13 cellular contexts compared by ENCODE assay signal in genomic region chr17:8803531-8804416, GRCh38. TPM values are rescaled to one million over a fixed set of nuclear protein-coding genes. Genes with fewer than 3 reads are reported as not detected.
DNase-seq lines count a peak whose midpoint lies in the region; ATAC-seq and TF ChIP-seq lines count a peak whose summit lies in the region.
"Had no signal": no experiment of that assay in that cellular context is flagged by ENCODE, and none has a peak within 500 bp of the region (broad histone marks: within the 10 kb centered on the region; RNA-seq: fewer than 3 reads in every experiment).

No MANE protein-coding gene starts in this region.

- in situ Hi-C loops in GM13977 (cut with MboI; ENCODE audit: low pct_unique_long_range_greater_than_20kb, low sequenced_read_pairs, unreplicated experiment), result no loop called here

- no peaks in the 10 kb centered on the region for H3K27me3 ChIP-seq in OCI-LY1 (ENCODE audit: insufficient read depth, low read length)

- ATAC-seq in HG03108 (IDR thresholded peaks at IDR 0.05; ENCODE audit: unreplicated experiment), result no peak

- H3K4me3 ChIP-seq in OCI-LY1 (ENCODE audit: low read depth, low read length, poor library complexity, severe bottlenecking), result no peak overlapping the region
- H3K4me3 ChIP-seq: adrenal gland had no signal

- H3K27ac ChIP-seq in OCI-LY1 (ENCODE audit: low read depth, low read length, poor library complexity, severe bottlenecking), result no peak overlapping the region
- H3K27ac ChIP-seq: 22Rv1, adrenal gland, neutrophil had no signal

- no peak overlapping the region for H3K4me2 ChIP-seq in OCI-LY1 (ENCODE audit: low read length)

- no peak overlapping the region for H3K9ac ChIP-seq in OCI-LY1 (ENCODE audit: low read length)

- H3K4me1 ChIP-seq in OCI-LY1 (ENCODE audit: insufficient read depth, low read length, severe bottlenecking), result no peaks in the 10 kb centered on the region
- H3K4me1 ChIP-seq: adrenal gland had no signal

- H2AFZ ChIP-seq in OCI-LY1 (ENCODE audit: low read length), result no peak overlapping the region

- no peaks in the 10 kb centered on the region for H3F3A ChIP-seq in OCI-LY1 (ENCODE audit: insufficient read depth, low read length)

- DNase-seq in DMS 273 (lab: John Stamatoyannopoulos, UW; ENCODE audit: unreplicated experiment) (peak; percentile 48), DMS 273 treated with DMSO at 0.1 percent for 48 hours (lab: John Stamatoyannopoulos, UW) (no peak), GM13977 (ENCODE audit: low spot score) (no peak), iPS-NIHi7 (ENCODE audit: extremely low spot score) (peak; percentile 47), NCI-H1436 (lab: John Stamatoyannopoulos, UW) (no peak), SK-N-DZ (ENCODE audit: low spot score) (no peak)
- DNase-seq: activated T-cell treated with anti-CD3 and anti-CD28 coated beads, Interleukin-2, amount 50 U/mL, for 24 hours; adrenal gland; NK-92 treated with Interleukin-12 subunit alpha and Interleukin-12 subunit beta, amount 100 ng/mL, for 24 hours had no signal

- no peaks in the 10 kb centered on the region for H3K9me2 ChIP-seq in OCI-LY1 (ENCODE audit: low read depth, low read length)

- no peaks in the 10 kb centered on the region for H3K9me3 ChIP-seq in OCI-LY1 (ENCODE audit: low read length)
- H3K9me3 ChIP-seq: adrenal gland, neutrophil had no signal

- H3K36me3 ChIP-seq in OCI-LY1 (ENCODE audit: insufficient read depth, low read length), result no peaks in the 10 kb centered on the region
- H3K36me3 ChIP-seq: adrenal gland had no signal

- peak; percentile 26 for TF ChIP-seq CTCF in GM13977 (IDR thresholded peaks at IDR 0.05; ENCODE audit: extremely low read depth, insufficient read depth, missing control alignments)
- peak; percentile 13; the same call in 1 of the 2 replicates for TF ChIP-seq CTCF in OCI-LY1 (IDR thresholded peaks at IDR 0.05; ENCODE audit: low read length)

- H4K20me1 ChIP-seq in OCI-LY1 (ENCODE audit: insufficient read depth, low read length), result no peaks in the 10 kb centered on the region

- H3K79me2 ChIP-seq in OCI-LY1 (ENCODE audit: insufficient read depth, low read length), result no peaks in the 10 kb centered on the region

RNA-seq across cellular contexts. Expression of gene MFSD6L, which starts 4.6 kb away (rescaled TPM):
- polyA plus RNA-seq in SK-N-DZ (2014; cell fraction: cytosol; rRNA removed), result not detected in 2 replicates
- not detected in 2 replicates for polyA plus RNA-seq in SK-N-DZ (2014; cell fraction: nucleus; rRNA removed)

RNA-seq across cellular contexts. Expression of gene SPDYE4, which starts 45.4 kb away (rescaled TPM):
- not detected in 2 replicates for polyA plus RNA-seq in SK-N-DZ (2014; cell fraction: cytosol; rRNA removed)
- not detected in 2 replicates for polyA plus RNA-seq in SK-N-DZ (2014; cell fraction: nucleus; rRNA removed)
- polyA plus RNA-seq: adrenal gland had no signal

RNA-seq across cellular contexts. Expression of gene CCDC42, which starts 59.1 kb away (rescaled TPM):
- not detected in 2 replicates for polyA plus RNA-seq in SK-N-DZ (2014; cell fraction: cytosol; rRNA removed)
- not detected in 2 replicates for polyA plus RNA-seq in SK-N-DZ (2014; cell fraction: nucleus; rRNA removed)
- polyA plus RNA-seq: adrenal gland had no signal

Comparison
In these comparisons a context has a peak if more than half of its experiments do, and no peak if none do; other contexts are left out.
1. DNase-seq: peak in DMS 273 (single experiment) and iPS-NIHi7 (single experiment); none in DMS 273 treated with DMSO at 0.1 percent for 48 hours (single experiment), GM13977 (single experiment), NCI-H1436 (single experiment) and SK-N-DZ (single experiment).